ENCODE assay signal across 8 cellular contexts in the genomic region with DNA sequence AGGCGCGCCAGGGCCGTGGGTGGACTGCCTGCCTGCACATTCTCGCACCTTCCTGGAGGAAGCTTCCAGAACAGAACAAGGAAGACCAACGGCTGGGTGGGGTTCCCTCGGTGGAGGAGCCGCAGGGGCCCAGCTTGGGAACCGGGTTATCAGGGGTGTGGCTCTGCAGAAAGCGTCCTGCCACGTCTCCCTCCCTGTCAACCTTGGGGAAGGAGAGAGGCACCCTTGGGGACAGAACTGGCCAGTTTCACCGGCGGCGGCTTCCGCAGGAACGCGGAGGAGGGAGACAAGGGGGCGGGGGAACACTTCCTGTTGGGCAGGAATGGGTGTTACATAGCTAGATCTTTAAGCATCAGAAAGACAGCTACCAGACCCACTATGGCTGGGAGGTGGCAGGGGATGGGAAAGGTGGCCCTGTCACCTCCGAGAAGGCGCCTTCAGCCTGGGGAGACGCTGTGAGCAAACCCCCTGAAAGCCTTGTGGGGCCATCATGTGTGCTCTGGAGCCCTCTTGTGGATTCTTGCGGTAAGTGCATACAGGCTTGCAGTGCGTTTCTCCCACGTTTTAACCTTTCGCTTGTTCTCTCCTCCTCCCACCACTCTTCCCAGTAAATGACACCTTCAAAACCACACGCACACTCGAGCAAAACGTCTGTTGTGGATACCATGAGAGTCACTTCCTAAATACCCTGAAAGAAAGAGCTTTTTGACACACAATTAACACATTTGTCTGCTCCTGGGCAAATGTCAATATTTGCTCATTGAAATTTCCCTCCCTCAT. TPM values are rescaled to one million over a fixed set of nuclear protein-coding genes. Genes with fewer than 3 reads are reported as not detected.
DNase-seq lines count a peak whose midpoint lies in the region; ATAC-seq and TF ChIP-seq lines count a peak whose summit lies in the region.

No MANE protein-coding gene starts in this region.

- peaks cover 4% of the 10 kb centered on the region for H3K27me3 Mint-ChIP-seq in activated CD8-positive, alpha-beta T cell treated with anti-CD3 and anti-CD28 coated beads for 36 hours

- 0 to 1% methylated on average over 27 of the region's 27 CpGs for WGBS in lung, 2 donors

- H3K27me3 ChIP-seq in GM06990 (replicated peaks; ENCODE audit: control insufficient read depth, insufficient read depth, low read length) (no peaks in the 10 kb centered on the region; the same call in none of the 2 replicates), lung (ENCODE audit: control insufficient read depth, insufficient read depth) (no peaks in the 10 kb centered on the region)

- peak; percentile 62 for DNase-seq in GM06990 (ENCODE audit: extremely low read depth, insufficient read length)
- DNase-seq in NCI-H748 treated with DMSO at 0.1 percent for 48 hours (lab: John Stamatoyannopoulos, UW) = peak; percentile 48
- DNase-seq in activated CD8-positive, alpha-beta T cell treated with anti-CD3 and anti-CD28 coated beads for 36 hours = peak; percentile 89
- DNase-seq in effector CD4-positive, alpha-beta T cell = peak; percentile 64
- peak; percentile 64 for DNase-seq in lung (ENCODE audit: low spot score)
- DNase-seq in stimulated activated CD4-positive, alpha-beta T cell treated with anti-CD3 and anti-CD28 coated beads, TNF-alpha, amount 100 ng/mL, for 24 hours (ENCODE audit: low read depth in 3 of 3) = peak; percentile 50 to 72 (median 67)

- peak overlapping the region in 1 of 2 donors; percentile 48 for H3K27ac ChIP-seq in lung (ENCODE audit: low read depth in 1 of 2, low read length in 1 of 2)

- H3K36me3 ChIP-seq in GM06990 (ENCODE audit: control insufficient read depth, insufficient read depth, low read length) (no peaks in the 10 kb centered on the region), lung (ENCODE audit: control insufficient read depth in 2 of 2, insufficient read depth in 2 of 2, low read length in 2 of 2) (no peaks in the 10 kb centered on the region)

- peak overlapping the region; percentile 25 for H3K4me3 ChIP-seq in GM06990 (replicated peaks; ENCODE audit: low read depth, low read length)
- peak overlapping the region; percentile 29 for H3K4me3 ChIP-seq in lung

- intact Hi-C loops in activated CD8-positive, alpha-beta T cell treated with anti-CD3 and anti-CD28 coated beads for 36 hours (cut with micrococcal nuclease) = loop anchor here (1.0 to 5.0 kb wide), 2 partner anchors 111 to 200 kb away; no protein-coding TSS in a partner anchor

- H3K4me3 Mint-ChIP-seq in activated CD8-positive, alpha-beta T cell treated with anti-CD3 and anti-CD28 coated beads for 36 hours = peak overlapping the region; percentile 51

- ATAC-seq in HG03520 (IDR thresholded peaks at IDR 0.05; ENCODE audit: unreplicated experiment) (peak; percentile 59), lung (ENCODE audit: insufficient read depth, low FRiP score) (peak; percentile 94), HG03342 (IDR thresholded peaks at IDR 0.05; ENCODE audit: unreplicated experiment) (no peak)
- ATAC-seq in activated CD8-positive, alpha-beta T cell treated with anti-CD3 and anti-CD28 coated beads for 36 hours = peak; percentile 87

- H3K4me1 Mint-ChIP-seq in activated CD8-positive, alpha-beta T cell treated with anti-CD3 and anti-CD28 coated beads for 36 hours (ENCODE audit: low read depth) = peaks cover 46% of the 10 kb centered on the region

- H3K27ac Mint-ChIP-seq in activated CD8-positive, alpha-beta T cell treated with anti-CD3 and anti-CD28 coated beads for 36 hours = peak overlapping the region; percentile 80

- H3K4me1 ChIP-seq in lung (ENCODE audit: control insufficient read depth in 2 of 2, insufficient read depth in 2 of 2, low read length in 2 of 2) = peaks cover 0 to 3% of the 10 kb centered on the region in 2 donors

- H3K9me3 Mint-ChIP-seq in activated CD8-positive, alpha-beta T cell treated with anti-CD3 and anti-CD28 coated beads for 36 hours = no peaks in the 10 kb centered on the region

- TF ChIP-seq CTCF in GM06990 (IDR thresholded peaks at IDR 0.05; ENCODE audit: insufficient read depth, low read length, poor library complexity, severe bottlenecking) (peak; percentile 90), lung (IDR thresholded peaks at IDR 0.05; ENCODE audit: control extremely low read depth, extremely low read depth) (peak; percentile 94)
- TF ChIP-seq CTCF in activated CD8-positive, alpha-beta T cell treated with anti-CD3 and anti-CD28 coated beads for 36 hours (IDR thresholded peaks at IDR 0.05) = peak; percentile 95

- POLR2A ChIA-PET in activated CD8-positive, alpha-beta T cell treated with anti-CD3 and anti-CD28 coated beads for 36 hours (lab: Charles Lee) = interaction anchor here (0.6 to 1.9 kb wide), 10 partner anchors 14 to 224 kb away, joined by 3 to 8 read pairs (median 3); no protein-coding TSS in a partner anchor

- H3K9me3 ChIP-seq in lung (ENCODE audit: control insufficient read depth in 2 of 2, insufficient read depth in 1 of 2, low read length in 1 of 2) = no peaks in the 10 kb centered on the region

- no peaks in the 10 kb centered on the region for H3K36me3 Mint-ChIP-seq in activated CD8-positive, alpha-beta T cell treated with anti-CD3 and anti-CD28 coated beads for 36 hours (ENCODE audit: low read depth)

- CTCF ChIA-PET in activated CD8-positive, alpha-beta T cell treated with anti-CD3 and anti-CD28 coated beads for 36 hours (lab: Charles Lee) = interaction anchor here (0.6 to 9.4 kb wide), 69 partner anchors 9 to 505 kb away, joined by 3 to 142 read pairs (median 5); partner anchors contain the start of genes ETNK2, GOLT1A and REN

RNA-seq across cellular contexts. Expression of gene PLEKHA6, which starts 3.8 kb away (rescaled TPM):
- 1 to 10 TPM; 3.0 to 3.7 TPM for total RNA-seq in activated CD8-positive, alpha-beta T cell treated with anti-CD3 and anti-CD28 coated beads for 36 hours
- total RNA-seq in lung = 10 to 100 TPM in 1 of 2 donors, 1 to 10 TPM in 1; 2.8 to 10.5 TPM
- 1 to 10 TPM in 1 of 2 donors, under 1 TPM in 1; 0.88 to 3.8 TPM for polyA plus RNA-seq in lung

RNA-seq across cellular contexts. Expression of gene PPP1R15B, which starts 48.1 kb away (rescaled TPM):
- total RNA-seq in activated CD8-positive, alpha-beta T cell treated with anti-CD3 and anti-CD28 coated beads for 36 hours = 10 to 100 TPM; 63.8 to 64.6 TPM
- 10 to 100 TPM; 43.9 to 57.0 TPM for total RNA-seq in lung
- 10 to 100 TPM; 14.6 to 29.8 TPM for polyA plus RNA-seq in lung
